2 cellular contexts compared by ENCODE assay signal in the genomic region with DNA sequence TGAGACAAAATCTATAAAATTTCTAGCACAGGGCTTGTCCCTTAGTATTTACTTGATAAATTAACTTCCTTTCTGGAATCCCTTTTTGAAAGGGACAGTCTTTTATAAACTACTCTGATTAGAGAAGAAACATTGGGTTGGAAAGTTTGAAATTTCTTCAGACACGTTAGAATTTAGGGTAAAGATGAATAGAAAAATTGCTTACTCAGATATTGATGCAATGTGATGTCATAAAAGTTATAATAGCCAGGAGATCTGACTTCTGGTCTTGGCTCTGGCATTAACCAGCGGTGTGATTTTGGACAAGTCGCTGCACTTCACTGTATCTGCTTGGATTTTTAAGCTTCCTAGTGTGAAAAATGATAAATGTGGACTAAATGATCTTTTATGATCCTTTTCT.
TF ChIP-seq lines count a peak whose summit lies in the region.

No MANE protein-coding gene starts in this region.

TF ChIP-seq in IMR-90, 13 proteins besides CTCF, POLR2A, EP300 and RAD21:
- TF ChIP-seq SMC3 (IDR thresholded peaks at IDR 0.05; ENCODE audit: low read depth, low read length): no peak
- TF ChIP-seq MAFK (IDR thresholded peaks at IDR 0.05; ENCODE audit: low read depth, low read length): 0 out of 2 replicates have a peak, but pooled peaks have one; percentile 20

TF ChIP-seq in K562, 482 proteins besides CTCF, POLR2A, EP300 and RAD21:
- TF ChIP-seq MEIS2 (IDR thresholded peaks at IDR 0.05; ENCODE audit: partially characterized antibody) (no peak), MAFG (tag; conservative IDR thresholded peaks at IDR 0.05) (0 out of 2 replicates have a peak, but pooled peaks have one; percentile 16), MAFF (IDR thresholded peaks at IDR 0.05; ENCODE audit: low read length) (peak; percentile 2; the same call in 1 of the 2 replicates), ZNF3 (CRISPR knock-in tag; IDR thresholded peaks at IDR 0.05) (no peak), ZNF316 (IDR thresholded peaks at IDR 0.05) (peak; percentile 56; the same call in 1 of the 2 replicates), C11orf30 (IDR thresholded peaks at IDR 0.05; ENCODE audit: low read depth) (peak; percentile 25; the same call in 1 of the 2 replicates), STAT5A (IDR thresholded peaks at IDR 0.05; ENCODE audit: borderline replicate concordance, low read length) (no peak)
